ENCODE assay signal across 23 cellular contexts in genomic region chr16:9300252-9300651, GRCh38.
"Had no signal": no experiment of that assay in that cellular context is flagged by ENCODE, and none has a peak within 500 bp of the region (broad histone marks: within the 10 kb centered on the region; RNA-seq: fewer than 3 reads in every experiment).

No MANE protein-coding gene starts in this region.

- DNase-seq: islet precursor cell; left ventricle myocardium inferior; midbrain; mucosa of descending colon; naive thymus-derived CD4-positive, alpha-beta T cell; ovary; stimulated activated CD4-positive, alpha-beta T cell treated with anti-CD3 and anti-CD28 coated beads, Interleukin-12 subunit alpha, Interleukin-12 subunit beta, amount 100 ng/mL, for 4 hours; stimulated activated CD4-positive, alpha-beta T cell treated with anti-CD3 and anti-CD28 coated beads, Interleukin-15, amount 100 ng/mL, for 24 hours; stimulated activated CD4-positive, alpha-beta T cell treated with anti-CD3 and anti-CD28 coated beads, Interleukin-2, amount 100 ng/mL, for 24 hours; stimulated activated CD4-positive, alpha-beta T cell treated with anti-CD3 and anti-CD28 coated beads, Interleukin-4, amount 100 ng/mL, for 1 hour; stimulated activated naive B cell treated with anti-CD40 and anti-IgM and Interleukin-4, amounts not matched to agents 10 μg/mL and 1 μg/mL and 100 μg/mL, for 72 hours; stimulated activated naive CD8-positive, alpha-beta T cell treated with anti-CD3 and anti-CD28 coated beads, Interleukin-15, Interleukin-2, amounts not matched to agents 100 U/mL and 50 U/mL, for 24 hours; stomach; testis; thyroid gland; transverse colon; upper lobe of left lung had no signal

- H3K27ac Mint-ChIP-seq: naive thymus-derived CD4-positive, alpha-beta T cell; natural killer cell treated with Interleukin-12 subunit alpha and Interleukin-12 subunit beta and Interleukin-15 and Interleukin-18, amount 100 ng/mL, for 72 hours; progenitor cell of endocrine pancreas; stimulated activated naive B cell treated with anti-CD40 and anti-IgM and Interleukin-4, amounts not matched to agents 10 μg/mL and 1 μg/mL and 100 μg/mL, for 72 hours had no signal

- H3K36me3 ChIP-seq: left ventricle myocardium inferior, ovary, right atrium auricular region, stomach, thyroid gland, transverse colon, upper lobe of left lung, vagina had no signal

- H3K4me3 ChIP-seq: left ventricle myocardium inferior, lung, mucosa of descending colon, ovary, right atrium auricular region, skin epidermis, stomach, testis, thyroid gland, transverse colon, upper lobe of left lung, vagina had no signal

- H3K4me1 Mint-ChIP-seq: stimulated activated naive B cell treated with anti-CD40 and anti-IgM and Interleukin-4, amounts not matched to agents 10 μg/mL and 1 μg/mL and 100 μg/mL, for 72 hours had no signal

- H3K27me3 ChIP-seq: ovary, right atrium auricular region, stomach, testis, thyroid gland, transverse colon, upper lobe of left lung, vagina had no signal

- H3K36me3 Mint-ChIP-seq: naive thymus-derived CD4-positive, alpha-beta T cell; natural killer cell treated with Interleukin-12 subunit alpha and Interleukin-12 subunit beta and Interleukin-15 and Interleukin-18, amount 100 ng/mL, for 72 hours; stimulated activated naive B cell treated with anti-CD40 and anti-IgM and Interleukin-4, amounts not matched to agents 10 μg/mL and 1 μg/mL and 100 μg/mL, for 72 hours had no signal

- H3K27ac ChIP-seq: left ventricle myocardium inferior, ovary, right atrium auricular region, skin epidermis, stomach, testis, thyroid gland, transverse colon, upper lobe of left lung, vagina had no signal

- H3K4me3 Mint-ChIP-seq: naive thymus-derived CD4-positive, alpha-beta T cell; natural killer cell treated with Interleukin-12 subunit alpha and Interleukin-12 subunit beta and Interleukin-15 and Interleukin-18, amount 100 ng/mL, for 72 hours; stimulated activated naive B cell treated with anti-CD40 and anti-IgM and Interleukin-4, amounts not matched to agents 10 μg/mL and 1 μg/mL and 100 μg/mL, for 72 hours had no signal

- H3K4me1 ChIP-seq: left ventricle myocardium inferior, right atrium auricular region, stomach, testis, upper lobe of left lung, vagina had no signal
